ENCODE assay signal across 26 cellular contexts in genomic region chr4:1543561-1543960, GRCh38.
DNase-seq lines count a peak whose midpoint lies in the region; ATAC-seq, FAIRE-seq and TF ChIP-seq lines count a peak whose summit lies in the region.
"Had no signal": no experiment of that assay in that cellular context is flagged by ENCODE, and none has a peak within 500 bp of the region (broad histone marks: within the 10 kb centered on the region; RNA-seq: fewer than 3 reads in every experiment).

No MANE protein-coding gene starts in this region.

- no peaks in the 10 kb centered on the region for H3K79me2 ChIP-seq in H9 (ENCODE audit: insufficient read depth, low read length)

- ATAC-seq in natural killer cell treated with Interleukin-12 subunit alpha and Interleukin-12 subunit beta and Interleukin-15 and Interleukin-18, amount 100 ng/mL, for 72 hours = peak; percentile 3 to 19
- ATAC-seq in natural killer cell (no peak), HG03565 (IDR thresholded peaks at IDR 0.05; ENCODE audit: unreplicated experiment) (no peak)
- ATAC-seq: GM23338 had no signal

- DNase-seq in natural killer cell treated with Interleukin-12 subunit alpha and Interleukin-12 subunit beta and Interleukin-15 and Interleukin-18, amount 100 ng/mL, for 72 hours (ENCODE audit: low spot score) = no peak
- DNase-seq in natural killer cell (no peak), H9 (no peak), kidney (peak; percentile 60), stomach (no peak)
- DNase-seq in stimulated activated CD4-positive, alpha-beta T cell treated with anti-CD3 and anti-CD28 coated beads, Interleukin-15, amount 100 ng/mL, for 24 hours = no peak
- DNase-seq: Caco-2; CD4-positive, alpha-beta T cell; HCEC 1CT; IMR-90; KG1; MG63; NCI-H1105 treated with DMSO at 0.1 percent for 48 hours; NCI-H146; NCI-H1930; NCI-H2107; NCI-H446; NCI-H526; NCI-H82; NK-92 treated with Interleukin-12 subunit alpha and Interleukin-12 subunit beta, amount 100 ng/mL, for 24 hours; PC-9; SHP77 had no signal

- H4K8ac ChIP-seq in H9 (replicated peaks; ENCODE audit: insufficient read length, low read depth, low read length) = no peak overlapping the region

- no peak overlapping the region for H2BK120ac ChIP-seq in H9 (ENCODE audit: low read depth, low read length, poor library complexity, severe bottlenecking)

- H3K4me3 ChIP-seq in kidney (ENCODE audit: low read length in 2 of 2) (no peak overlapping the region), stomach (no peak overlapping the region)
- H3K4me3 ChIP-seq: GM23338, MG63, PC-9 had no signal

- no peak overlapping the region for H3K27ac ChIP-seq in H9 (ENCODE audit: insufficient read length, low read depth, low read length)
- no peak overlapping the region for H3K27ac ChIP-seq in kidney (ENCODE audit: low read depth in 2 of 2, low read length in 2 of 2)
- no peak overlapping the region for H3K27ac ChIP-seq in stomach
- H3K27ac ChIP-seq: PC-9 had no signal

- no peaks in the 10 kb centered on the region for H3K23me2 ChIP-seq in H9 (ENCODE audit: insufficient read length, low read depth, low read length, poor library complexity, severe bottlenecking)

- H3K23ac ChIP-seq in H9 (ENCODE audit: insufficient read length, low read depth, low read length) = no peak overlapping the region

- WGBS in H9 (ENCODE audit: extremely low coverage, insufficient read length, low lambda C conversion rate) = no CpG with 5 or more reads among the region's 8 CpGs
- 86 to 93% (median 87%) methylated on average over 4 to 8 of the region's 8 CpGs for WGBS in stomach, 5 donors

- H3K4ac ChIP-seq in H9 (ENCODE audit: low read depth, low read length) = no peak overlapping the region

- TF ChIP-seq CTCF in natural killer cell (IDR thresholded peaks at IDR 0.05) = no peak
- TF ChIP-seq CTCF in H9 (conservative IDR thresholded peaks at IDR 0.05) = no peak
- TF ChIP-seq CTCF in kidney (IDR thresholded peaks at IDR 0.05; ENCODE audit: borderline replicate concordance, extremely low read depth, insufficient read depth) = no peak
- no peak for TF ChIP-seq CTCF in stomach (IDR thresholded peaks at IDR 0.05)

- TF ChIP-seq POLR2A in stomach (IDR thresholded peaks at IDR 0.05) = no peak

- H2AFZ ChIP-seq in H9 (ENCODE audit: low read length) = no peak overlapping the region
- H2AFZ ChIP-seq: GM23338, PC-9 had no signal

- peak overlapping the region; percentile 43; the same call in 1 of the 2 replicates for H3K14ac ChIP-seq in H9 (ENCODE audit: insufficient read depth, low read length)

- no peak overlapping the region for H2BK20ac ChIP-seq in H9 (ENCODE audit: low read depth, low read length, poor library complexity, severe bottlenecking)

- intact Hi-C loops in natural killer cell (cut with micrococcal nuclease) = no loop called here
- intact Hi-C loops in kidney (cut with DNase I) = no loop called here
- intact Hi-C loops in stomach (cut with DNase I; ENCODE audit: low total_unique reads) = no loop called here

- no peaks in the 10 kb centered on the region for H3K9me3 Mint-ChIP-seq in natural killer cell treated with Interleukin-12 subunit alpha and Interleukin-12 subunit beta and Interleukin-15 and Interleukin-18, amount 100 ng/mL, for 72 hours
- no peaks in the 10 kb centered on the region for H3K9me3 Mint-ChIP-seq in natural killer cell
- H3K9me3 Mint-ChIP-seq in H9 = no peaks in the 10 kb centered on the region
- H3K9me3 Mint-ChIP-seq: CD4-positive, alpha-beta T cell; GM23338 had no signal

- no peak overlapping the region for H4K91ac ChIP-seq in H9 (ENCODE audit: insufficient read length, low read depth, low read length)

- no peak overlapping the region for H3K18ac ChIP-seq in H9 (ENCODE audit: insufficient read length, low read depth, low read length)

- no peak for TF ChIP-seq EP300 in stomach (IDR thresholded peaks at IDR 0.05)

- H2BK5ac ChIP-seq in H9 (ENCODE audit: insufficient read length, low read length) = no peak overlapping the region

- no peaks in the 10 kb centered on the region for H3K79me1 ChIP-seq in H9 (ENCODE audit: insufficient read depth, low read depth, low read length, poor library complexity, severe bottlenecking)

- no peak overlapping the region for H2AK5ac ChIP-seq in H9 (ENCODE audit: insufficient read length, low read length)

- H3K27me3 Mint-ChIP-seq in natural killer cell treated with Interleukin-12 subunit alpha and Interleukin-12 subunit beta and Interleukin-15 and Interleukin-18, amount 100 ng/mL, for 72 hours = peaks cover 6 to 8% of the 10 kb centered on the region in 2 donors
- H3K27me3 Mint-ChIP-seq in natural killer cell (ENCODE audit: low read depth in 2 of 2) (peaks cover 8 to 10% of the 10 kb centered on the region in 2 donors), H9 (ENCODE audit: low read depth) (peaks cover 15% of the 10 kb centered on the region)

- no peak overlapping the region for H3T11ph ChIP-seq in H9 (ENCODE audit: low read length)

- no peak overlapping the region for H2BK15ac ChIP-seq in H9 (ENCODE audit: low read depth, low read length)

- no peaks in the 10 kb centered on the region for H3K36me3 ChIP-seq in kidney (ENCODE audit: control insufficient read depth in 1 of 2, insufficient read depth in 2 of 2, low read length in 2 of 2)
- no peaks in the 10 kb centered on the region for H3K36me3 ChIP-seq in stomach
- H3K36me3 ChIP-seq: MG63 had no signal

- H3K4me3 Mint-ChIP-seq in natural killer cell treated with Interleukin-12 subunit alpha and Interleukin-12 subunit beta and Interleukin-15 and Interleukin-18, amount 100 ng/mL, for 72 hours = no peak overlapping the region
- H3K4me3 Mint-ChIP-seq in natural killer cell (no peak overlapping the region), H9 (no peak overlapping the region)
- H3K4me3 Mint-ChIP-seq: B cell, GM23338 had no signal

- H3K27ac Mint-ChIP-seq in natural killer cell treated with Interleukin-12 subunit alpha and Interleukin-12 subunit beta and Interleukin-15 and Interleukin-18, amount 100 ng/mL, for 72 hours = no peak overlapping the region
- H3K27ac Mint-ChIP-seq in natural killer cell (no peak overlapping the region), H9 (no peak overlapping the region)
- H3K27ac Mint-ChIP-seq: B cell, GM23338 had no signal

- H3K4me1 Mint-ChIP-seq in natural killer cell treated with Interleukin-12 subunit alpha and Interleukin-12 subunit beta and Interleukin-15 and Interleukin-18, amount 100 ng/mL, for 72 hours (ENCODE audit: low read depth in 2 of 2) = no peaks in the 10 kb centered on the region
- H3K4me1 Mint-ChIP-seq in natural killer cell (peaks cover 0 to 2% of the 10 kb centered on the region in 2 donors), H9 (peaks cover 3 to 10% of the 10 kb centered on the region in 2 experiments; a peak in 2 of 4 replicates)

- no peak overlapping the region for H3K4me2 ChIP-seq in H9 (ENCODE audit: insufficient read depth, insufficient read length, low read length)
- H3K4me2 ChIP-seq: GM23338, PC-9 had no signal

- no peak overlapping the region for H4K5ac ChIP-seq in H9 (ENCODE audit: insufficient read length, low read depth, low read length)

- H3K9ac ChIP-seq in H9 (ENCODE audit: extremely low read depth, insufficient read length, low read length) (no peak overlapping the region), kidney (ENCODE audit: low read length in 2 of 2) (no peak overlapping the region)

- no peaks in the 10 kb centered on the region for H4K20me1 ChIP-seq in H9 (ENCODE audit: control insufficient read depth, insufficient read depth, insufficient read length)

- H3K9me3 ChIP-seq in H9 (ENCODE audit: control insufficient read depth, low read depth, low read length) (no peaks in the 10 kb centered on the region), kidney (ENCODE audit: control insufficient read depth in 1 of 2, low read length in 2 of 2) (no peaks in the 10 kb centered on the region), stomach (no peaks in the 10 kb centered on the region)
- H3K9me3 ChIP-seq: Caco-2, MG63 had no signal

- H3K27me3 ChIP-seq in H9 (ENCODE audit: insufficient read depth, low read length) = no peaks in the 10 kb centered on the region
- H3K27me3 ChIP-seq in stomach = peaks cover 0 to 52% (median 0%) of the 10 kb centered on the region in 3 donors
- H3K27me3 ChIP-seq: MG63 had no signal

- H3K56ac ChIP-seq in H9 (ENCODE audit: insufficient read length, low read depth, low read length) = no peak overlapping the region

- no peak overlapping the region for H2BK12ac ChIP-seq in H9 (ENCODE audit: insufficient read length, low read depth, low read length)

- FAIRE-seq in kidney (lab: Jason Lieb, UNC) = no peak
- FAIRE-seq: G401.6 had no signal

- H3K4me1 ChIP-seq in H9 (ENCODE audit: insufficient read depth, low read length) = no peaks in the 10 kb centered on the region
- peaks cover 0 to 2% of the 10 kb centered on the region in 2 donors for H3K4me1 ChIP-seq in kidney (ENCODE audit: control insufficient read depth in 1 of 2, insufficient read depth in 1 of 2, low read depth in 1 of 2, low read length in 2 of 2)
- peaks cover 0 to 12% (median 11%) of the 10 kb centered on the region in 4 donors for H3K4me1 ChIP-seq in stomach
- H3K4me1 ChIP-seq: Caco-2 had no signal

- H3K36me3 Mint-ChIP-seq in natural killer cell treated with Interleukin-12 subunit alpha and Interleukin-12 subunit beta and Interleukin-15 and Interleukin-18, amount 100 ng/mL, for 72 hours = no peaks in the 10 kb centered on the region
- H3K36me3 Mint-ChIP-seq in natural killer cell (no peaks in the 10 kb centered on the region), H9 (ENCODE audit: insufficient read depth in 1 of 3, low read depth in 3 of 3) (no peaks in the 10 kb centered on the region)

Comparison
In these comparisons a context has a peak if more than half of its experiments do, and no peak if none do; other contexts are left out.
1. ATAC-seq: peak in natural killer cell treated with Interleukin-12 subunit alpha and Interleukin-12 subunit beta and Interleukin-15 and Interleukin-18, amount 100 ng/mL, for 72 hours (2 of 2); none in natural killer cell (0 of 3) and HG03565 (single experiment).